Comparison of ENCODE assay signal across 9 cellular contexts in the genomic region with DNA sequence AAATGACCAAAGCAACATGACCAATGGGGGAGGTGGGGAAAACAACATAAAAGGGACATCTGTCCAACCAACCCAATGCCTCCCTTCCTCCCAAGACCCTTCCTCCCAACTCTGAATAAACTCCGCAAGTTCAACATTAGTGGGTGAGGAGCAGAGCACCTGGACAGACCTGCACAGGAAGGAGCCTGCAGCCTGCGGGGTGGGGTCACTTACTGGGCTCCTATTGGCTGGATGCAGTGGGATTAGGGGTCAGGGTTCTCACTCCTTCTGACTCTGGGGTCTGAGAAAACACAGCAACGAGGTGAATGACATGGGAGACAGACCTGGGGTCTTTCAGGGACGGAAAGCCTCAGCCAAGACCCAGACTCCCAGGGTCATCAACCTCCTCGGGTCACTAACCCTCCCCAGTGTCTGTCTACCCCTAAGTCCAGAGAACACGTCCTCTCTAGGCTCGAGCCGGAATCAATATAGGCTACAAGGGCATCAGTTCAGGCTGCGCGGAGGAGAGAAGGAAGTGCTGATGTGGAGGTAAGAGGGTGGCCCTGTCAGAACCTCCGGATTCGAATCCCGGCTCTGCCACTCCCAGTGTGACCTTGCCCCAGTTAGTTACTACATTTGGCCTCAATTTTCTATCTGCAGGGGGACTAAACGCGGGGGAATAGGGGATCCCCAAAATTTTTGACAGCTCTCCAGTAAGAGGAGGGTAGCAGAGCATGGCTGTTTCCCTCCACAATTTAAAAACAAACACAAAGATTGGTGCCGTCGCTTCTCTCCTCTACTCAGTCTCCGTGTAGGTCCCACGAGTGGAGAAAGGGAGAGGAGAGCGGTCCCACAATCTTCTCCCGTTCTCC. TPM values are rescaled to one million over a fixed set of nuclear protein-coding genes. Genes with fewer than 3 reads are reported as not detected.
DNase-seq lines count a peak whose midpoint lies in the region; ATAC-seq, FAIRE-seq and TF ChIP-seq lines count a peak whose summit lies in the region.
"Had no signal": no experiment of that assay in that cellular context is flagged by ENCODE, and none has a peak within 500 bp of the region (broad histone marks: within the 10 kb centered on the region; RNA-seq: fewer than 3 reads in every experiment).

No MANE protein-coding gene starts in this region.

- peak overlapping the region; percentile 63 for H2AFZ ChIP-seq in smooth muscle cell (ENCODE audit: low read depth)

- H3K9me3 ChIP-seq in HUES64 (ENCODE audit: insufficient read depth, low read depth, low read length): no peaks in the 10 kb centered on the region
- no peaks in the 10 kb centered on the region for H3K9me3 ChIP-seq in iPS-15b (ENCODE audit: control insufficient read depth, insufficient read depth, low read length)
- H3K9me3 ChIP-seq in smooth muscle cell (replicated peaks; ENCODE audit: low read depth): no peaks in the 10 kb centered on the region

- H3K4me1 ChIP-seq in HUES64 (ENCODE audit: insufficient read depth, low read length) (peaks cover 25% of the 10 kb centered on the region), iPS-15b (ENCODE audit: control insufficient read depth, insufficient read depth, low read length) (peaks cover 18% of the 10 kb centered on the region), smooth muscle cell (ENCODE audit: low read depth) (peaks cover 10% of the 10 kb centered on the region)

- no peaks in the 10 kb centered on the region for H3K79me2 ChIP-seq in smooth muscle cell (ENCODE audit: low read depth)

- H3K36me3 ChIP-seq in HUES64 (ENCODE audit: insufficient read depth, low read length): no peaks in the 10 kb centered on the region
- peaks cover 5% of the 10 kb centered on the region for H3K36me3 ChIP-seq in iPS-15b (ENCODE audit: control insufficient read depth, insufficient read depth, low read length)
- no peaks in the 10 kb centered on the region for H3K36me3 ChIP-seq in smooth muscle cell (ENCODE audit: low read depth)

- peak overlapping the region; percentile 30 to 71 for H3K27ac Mint-ChIP-seq in activated naive CD4-positive, alpha-beta T cell treated with anti-CD3 and anti-CD28 coated beads, Interleukin-2, amount 50 U/mL, for 72 hours

- peak overlapping the region; percentile 70 for H3K9ac ChIP-seq in HUES64 (ENCODE audit: low read depth, low read length)
- peak overlapping the region; percentile 65 for H3K9ac ChIP-seq in iPS-15b (ENCODE audit: low read depth, low read length)
- H3K9ac ChIP-seq in smooth muscle cell (ENCODE audit: low read depth): no peak overlapping the region

- H3K9me3 Mint-ChIP-seq in activated naive CD4-positive, alpha-beta T cell treated with anti-CD3 and anti-CD28 coated beads, Interleukin-2, amount 50 U/mL, for 72 hours: no peaks in the 10 kb centered on the region

- no peak for FAIRE-seq in HTR-8/SVneo (lab: Jason Lieb, UNC)

- no peaks in the 10 kb centered on the region for H3K36me3 Mint-ChIP-seq in activated naive CD4-positive, alpha-beta T cell treated with anti-CD3 and anti-CD28 coated beads, Interleukin-2, amount 50 U/mL, for 72 hours

- H3K4me3 ChIP-seq in HUES64 (ENCODE audit: low read length) (peak overlapping the region; percentile 85), iPS-15b (ENCODE audit: low read depth, low read length) (peak overlapping the region; percentile 63), smooth muscle cell (peak overlapping the region; percentile 57)

- peaks cover 28% of the 10 kb centered on the region for H3F3A ChIP-seq in smooth muscle cell (ENCODE audit: low read depth)

- no peak for DNase-seq in activated naive CD4-positive, alpha-beta T cell treated with anti-CD3 and anti-CD28 coated beads, Interleukin-2, amount 50 U/mL, for 72 hours (ENCODE audit: low spot score in 2 of 2)
- DNase-seq in smooth muscle cell (lab: John Stamatoyannopoulos, UW; ENCODE audit: unreplicated experiment): no peak
- DNase-seq in SHP77 (lab: John Stamatoyannopoulos, UW): no peak
- no peak for DNase-seq in Ammon's horn (ENCODE audit: low spot score)
- DNase-seq in NCI-H446 treated with DMSO at 0.1 percent for 48 hours (lab: John Stamatoyannopoulos, UW): no peak
- no peak for DNase-seq in HTR-8/SVneo (ENCODE audit: insufficient read length, low spot score)

- TF ChIP-seq CTCF in smooth muscle cell (IDR thresholded peaks at IDR 0.05; ENCODE audit: borderline replicate concordance, insufficient read depth, poor library complexity, severe bottlenecking): no peak

- 23% methylated on average over 21 of the region's 21 CpGs for WGBS in HUES64
- WGBS in smooth muscle cell (ENCODE audit: low lambda C conversion rate): 16% methylated on average over 21 of the region's 21 CpGs

- peak in 1 of 2 donors; percentile 31 for ATAC-seq in activated naive CD4-positive, alpha-beta T cell treated with anti-CD3 and anti-CD28 coated beads, Interleukin-2, amount 50 U/mL, for 72 hours

- H3K4me2 ChIP-seq in smooth muscle cell: peak overlapping the region; percentile 93

- no peak overlapping the region for H3K27ac ChIP-seq in HUES64 (ENCODE audit: low read depth, low read length)
- no peak overlapping the region for H3K27ac ChIP-seq in smooth muscle cell (ENCODE audit: low read depth)

- H3K27me3 ChIP-seq in HUES64 (ENCODE audit: insufficient read depth, low read length) (peaks cover 41% of the 10 kb centered on the region), iPS-15b (ENCODE audit: control insufficient read depth, insufficient read depth, low read length) (peaks cover 49% of the 10 kb centered on the region), smooth muscle cell (ENCODE audit: low read depth) (no peaks in the 10 kb centered on the region)

- no peaks in the 10 kb centered on the region for H4K20me1 ChIP-seq in smooth muscle cell (ENCODE audit: low read depth)

RNA-seq across cellular contexts. Expression of gene NDRG2, which starts 0.8 kb away (rescaled TPM):
- polyA plus RNA-seq in HUES64 (2013, experiment 1 of 2): 13.2 TPM
- 17.1 TPM for polyA plus RNA-seq in HUES64 (2013, experiment 2 of 2)
- total RNA-seq in activated naive CD4-positive, alpha-beta T cell treated with anti-CD3 and anti-CD28 coated beads, Interleukin-2, amount 50 U/mL, for 72 hours: 1 to 10 TPM; 7.6 to 7.8 TPM
- 31.1 and 39.8 TPM in 2 replicates for total RNA-seq in smooth muscle cell
- 40.4 and 48.4 TPM in 2 replicates for polyA plus RNA-seq in smooth muscle cell

RNA-seq across cellular contexts. Expression of gene TPPP2, which starts 6.0 kb away (rescaled TPM):
- not detected for polyA plus RNA-seq in HUES64 (2013, experiment 1 of 2)
- polyA plus RNA-seq in HUES64 (2013, experiment 2 of 2): not detected
- not detected for total RNA-seq in activated naive CD4-positive, alpha-beta T cell treated with anti-CD3 and anti-CD28 coated beads, Interleukin-2, amount 50 U/mL, for 72 hours
- 1.2 TPM in 1 of 2 replicates, not detected in the other for total RNA-seq in smooth muscle cell
- polyA plus RNA-seq in smooth muscle cell: 0.65 and 0.70 TPM in 2 replicates
- total RNA-seq: dermis microvascular lymphatic vessel endothelial cell had no signal

RNA-seq across cellular contexts. Expression of gene RNASE13, which starts 10.6 kb away (rescaled TPM):
- polyA plus RNA-seq in HUES64 (2013, experiment 1 of 2): not detected
- not detected for polyA plus RNA-seq in HUES64 (2013, experiment 2 of 2)
- not detected for total RNA-seq in activated naive CD4-positive, alpha-beta T cell treated with anti-CD3 and anti-CD28 coated beads, Interleukin-2, amount 50 U/mL, for 72 hours
- total RNA-seq in smooth muscle cell: not detected in 2 replicates
- 0.25 TPM in 1 of 2 replicates, not detected in the other for polyA plus RNA-seq in smooth muscle cell
- total RNA-seq: dermis microvascular lymphatic vessel endothelial cell had no signal

RNA-seq across cellular contexts. Expression of gene RNASE7, which starts 18.1 kb away (rescaled TPM):
- not detected for polyA plus RNA-seq in HUES64 (2013, experiment 1 of 2)
- polyA plus RNA-seq in HUES64 (2013, experiment 2 of 2): not detected
- not detected for total RNA-seq in activated naive CD4-positive, alpha-beta T cell treated with anti-CD3 and anti-CD28 coated beads, Interleukin-2, amount 50 U/mL, for 72 hours
- total RNA-seq in smooth muscle cell: 1.4 and 4.1 TPM in 2 replicates
- 0.66 and 0.93 TPM in 2 replicates for polyA plus RNA-seq in smooth muscle cell
- total RNA-seq: dermis microvascular lymphatic vessel endothelial cell had no signal

RNA-seq across cellular contexts. Expression of gene SLC39A2, which starts 24.9 kb away (rescaled TPM):
- not detected for polyA plus RNA-seq in HUES64 (2013, experiment 1 of 2)
- not detected for polyA plus RNA-seq in HUES64 (2013, experiment 2 of 2)
- under 1 TPM in 1 of 2 donors, not detected in 1; 0.27 TPM for total RNA-seq in activated naive CD4-positive, alpha-beta T cell treated with anti-CD3 and anti-CD28 coated beads, Interleukin-2, amount 50 U/mL, for 72 hours
- 9.1 and 10.1 TPM in 2 replicates for total RNA-seq in smooth muscle cell
- 14.3 and 18.7 TPM in 2 replicates for polyA plus RNA-seq in smooth muscle cell
- total RNA-seq: dermis microvascular lymphatic vessel endothelial cell had no signal
